In the genomic region with DNA sequence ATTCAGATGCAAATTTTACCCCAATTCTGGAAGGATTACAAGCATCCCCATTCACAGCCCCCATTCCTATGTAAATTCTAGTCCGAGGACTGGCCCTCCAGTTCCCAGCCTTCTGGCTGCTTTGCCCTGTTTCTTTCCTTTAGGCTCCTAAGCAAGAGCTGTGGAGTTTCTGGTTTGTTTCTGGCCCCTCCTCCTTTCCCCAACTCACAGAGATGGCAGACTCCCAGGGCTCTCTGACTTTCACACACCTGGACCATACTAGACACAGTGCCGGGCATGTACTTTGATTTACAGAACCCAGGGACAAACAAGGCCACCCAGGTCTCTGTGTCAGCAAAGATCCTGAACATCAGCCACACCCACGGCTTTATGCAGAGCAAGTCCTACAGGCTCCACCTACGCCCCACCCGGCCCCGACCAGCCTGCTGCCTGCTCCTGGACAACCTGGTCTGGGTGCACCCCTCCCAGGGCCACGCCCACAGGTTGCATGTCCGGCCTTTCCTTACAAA, we compare ENCODE assay signal across 10 cellular contexts.
DNase-seq lines count a peak whose midpoint lies in the region; ATAC-seq and TF ChIP-seq lines count a peak whose summit lies in the region.
"Had no signal": no experiment of that assay in that cellular context is flagged by ENCODE, and none has a peak within 500 bp of the region (broad histone marks: within the 10 kb centered on the region; RNA-seq: fewer than 3 reads in every experiment).

No MANE protein-coding gene starts in this region.

- no peak for TF ChIP-seq EP300 in ovary (IDR thresholded peaks at IDR 0.05)

- H3K4me2 ChIP-seq in GM23338 = peak overlapping the region; percentile 50

- peaks cover 65% of the 10 kb centered on the region for H3K79me2 ChIP-seq in GM23338 (replicated peaks; ENCODE audit: insufficient read depth)

- H3K9me3 Mint-ChIP-seq in GM23338 = no peaks in the 10 kb centered on the region
- H3K9me3 Mint-ChIP-seq in dendritic cell treated with granulocyte-macrophage colony-stimulating factor and Interleukin-4, amounts not matched to agents 40 ng/mL and 50 ng/mL, for 4 days = no peaks in the 10 kb centered on the region
- H3K9me3 Mint-ChIP-seq in nephron progenitor cell = no peaks in the 10 kb centered on the region

- H4K20me1 ChIP-seq in GM23338 (replicated peaks; ENCODE audit: insufficient read depth) = no peaks in the 10 kb centered on the region

- H3K36me3 Mint-ChIP-seq in GM23338 (ENCODE audit: low read depth) (peaks cover 6% of the 10 kb centered on the region; the same call in 2 of the 3 replicates), nephron progenitor cell (ENCODE audit: low read depth) (no peaks in the 10 kb centered on the region)
- H3K36me3 Mint-ChIP-seq in dendritic cell treated with granulocyte-macrophage colony-stimulating factor and Interleukin-4, amounts not matched to agents 40 ng/mL and 50 ng/mL, for 4 days (ENCODE audit: low read depth) = peaks cover 21% of the 10 kb centered on the region

- H3K9me3 ChIP-seq in ovary = no peaks in the 10 kb centered on the region
- H3K9me3 ChIP-seq: SJCRH30 had no signal

- H3K27me3 Mint-ChIP-seq in GM23338 (ENCODE audit: insufficient read depth, low read depth, poor library complexity) (peaks cover 14% of the 10 kb centered on the region), nephron progenitor cell (ENCODE audit: low read depth, poor library complexity) (no peaks in the 10 kb centered on the region)
- H3K27me3 Mint-ChIP-seq in dendritic cell treated with granulocyte-macrophage colony-stimulating factor and Interleukin-4, amounts not matched to agents 40 ng/mL and 50 ng/mL, for 4 days = no peaks in the 10 kb centered on the region

- H3K27ac ChIP-seq in GM23338 (ENCODE audit: low read depth) = peak overlapping the region; percentile 97
- no peak overlapping the region for H3K27ac ChIP-seq in ovary
- H3K27ac ChIP-seq: SJCRH30 had no signal

- H3K4me1 Mint-ChIP-seq in GM23338 (peaks cover 81% of the 10 kb centered on the region), nephron progenitor cell (peaks cover 64% of the 10 kb centered on the region)
- peaks cover 73% of the 10 kb centered on the region for H3K4me1 Mint-ChIP-seq in dendritic cell treated with granulocyte-macrophage colony-stimulating factor and Interleukin-4, amounts not matched to agents 40 ng/mL and 50 ng/mL, for 4 days (ENCODE audit: low read depth)

- peak overlapping the region; percentile 36; the same call in 1 of the 2 replicates for H3K4me3 ChIP-seq in GM23338
- no peak overlapping the region for H3K4me3 ChIP-seq in ovary
- H3K4me3 ChIP-seq: SJCRH30 had no signal

- H3K4me3 Mint-ChIP-seq in GM23338 = peak overlapping the region; percentile 71
- H3K4me3 Mint-ChIP-seq in dendritic cell treated with granulocyte-macrophage colony-stimulating factor and Interleukin-4, amounts not matched to agents 40 ng/mL and 50 ng/mL, for 4 days = no peak overlapping the region
- no peak overlapping the region for H3K4me3 Mint-ChIP-seq in nephron progenitor cell

- peak overlapping the region; percentile 100 for H3K27ac Mint-ChIP-seq in GM23338
- H3K27ac Mint-ChIP-seq in dendritic cell treated with granulocyte-macrophage colony-stimulating factor and Interleukin-4, amounts not matched to agents 40 ng/mL and 50 ng/mL, for 4 days = peak overlapping the region; percentile 46
- no peak overlapping the region for H3K27ac Mint-ChIP-seq in nephron progenitor cell

- H3F3A ChIP-seq in GM23338 (replicated peaks; ENCODE audit: low read depth) = peaks cover 18% of the 10 kb centered on the region

- H3K27me3 ChIP-seq in GM23338 (ENCODE audit: insufficient read depth) (no peaks in the 10 kb centered on the region), ovary (no peaks in the 10 kb centered on the region)
- H3K27me3 ChIP-seq: SJCRH30 had no signal

- peaks cover 51% of the 10 kb centered on the region for H3K4me1 ChIP-seq in GM23338 (ENCODE audit: insufficient read depth)
- H3K4me1 ChIP-seq in ovary (ENCODE audit: insufficient read depth) = no peaks in the 10 kb centered on the region
- H3K4me1 ChIP-seq: SJCRH30 had no signal

- no peaks in the 10 kb centered on the region for H3K36me3 ChIP-seq in GM23338 (ENCODE audit: insufficient read depth)
- no peaks in the 10 kb centered on the region for H3K36me3 ChIP-seq in ovary
- H3K36me3 ChIP-seq: SJCRH30 had no signal

- DNase-seq in GM23338 (ENCODE audit: low spot score) (peak; percentile 98), NCI-H748 (lab: John Stamatoyannopoulos, UW; ENCODE audit: unreplicated experiment) (peak; percentile 79), nephron progenitor cell (peak; percentile 25), ovary (no peak), GM19240 (ENCODE audit: insufficient read length, low spot score) (no peak), SKM-1 treated with dmso at 0.1 percent for 144 hours (lab: John Stamatoyannopoulos, UW; ENCODE audit: unreplicated experiment) (no peak), SKM-1 (lab: John Stamatoyannopoulos, UW; ENCODE audit: unreplicated experiment) (no peak)
- DNase-seq: left cardiac atrium, SJCRH30 had no signal

- TF ChIP-seq POLR2A in ovary (IDR thresholded peaks at IDR 0.05) = no peak

- 47 to 58% (median 55%) methylated on average over 8 of the region's 8 CpGs for WGBS in ovary, 3 donors

- TF ChIP-seq CTCF in GM23338 (conservative IDR thresholded peaks at IDR 0.05; ENCODE audit: low read depth in 2 of 2) = no peak
- TF ChIP-seq CTCF in nephron progenitor cell (IDR thresholded peaks at IDR 0.05) = no peak
- TF ChIP-seq CTCF in ovary (IDR thresholded peaks at IDR 0.05) = no peak

- no peaks in the 10 kb centered on the region for H3K9me2 ChIP-seq in GM23338 (ENCODE audit: insufficient read depth)

- intact Hi-C loops in dendritic cell treated with granulocyte-macrophage colony-stimulating factor and Interleukin-4, amounts not matched to agents 40 ng/mL and 50 ng/mL, for 4 days (cut with micrococcal nuclease) = no loop called here
- intact Hi-C loops in ovary (cut with DNase I) = no loop called here

- ATAC-seq in GM23338 = peak; percentile 86

- H2AFZ ChIP-seq in GM23338 = no peak overlapping the region

TF ChIP-seq in GM23338, 12 proteins besides CTCF, POLR2A, EP300 and RAD21:
- TF ChIP-seq EZH2phosphoT487 (IDR thresholded peaks at IDR 0.05; ENCODE audit: unreplicated experiment) (no peak), POLR2AphosphoS5 (IDR thresholded peaks at IDR 0.05; ENCODE audit: low read depth) (peak; percentile 30; the same call in 1 of the 2 replicates), NANOG (IDR thresholded peaks at IDR 0.05; ENCODE audit: borderline replicate concordance) (peak; percentile 87; the same call in 1 of the 2 replicates), CREB1 (CRISPR knock-in tag; IDR thresholded peaks at IDR 0.05; ENCODE audit: low read depth) (0 out of 2 replicates have a peak, but pooled peaks have one; percentile 20)

Comparison
In these comparisons a context has a peak if more than half of its experiments do, and no peak if none do; other contexts are left out.
1. DNase-seq: peak in GM23338 (single experiment), NCI-H748 (single experiment) and nephron progenitor cell (single experiment); none in ovary (0 of 5), GM19240 (single experiment), SKM-1 treated with dmso at 0.1 percent for 144 hours (single experiment) and SKM-1 (single experiment).